1 cellular context compared by ENCODE assay signal in the genomic region with DNA sequence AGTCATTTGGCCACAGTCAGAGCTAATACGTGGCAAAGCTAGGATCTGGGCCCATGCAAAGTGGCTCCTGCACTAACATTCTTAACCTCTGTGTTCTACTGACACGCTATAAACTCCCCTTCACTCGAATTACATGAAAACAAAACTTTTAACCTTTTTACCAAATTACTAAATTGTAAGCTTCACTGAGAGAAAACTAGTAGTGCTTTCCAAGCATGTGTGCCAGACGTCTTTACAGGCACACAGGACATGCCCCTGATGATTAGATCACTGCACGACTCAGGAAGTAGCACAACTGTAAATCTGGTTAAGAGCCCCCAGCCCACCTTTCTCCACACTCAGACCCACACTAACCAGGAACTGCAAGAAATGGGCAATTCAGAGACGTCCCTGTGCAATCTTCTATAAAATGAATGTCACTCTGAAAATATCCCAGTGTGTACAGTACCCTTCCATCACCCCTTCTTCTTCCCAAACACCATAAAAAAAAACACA.
TF ChIP-seq lines count a peak whose summit lies in the region.

No MANE protein-coding gene starts in this region.

TF ChIP-seq in K562, 482 proteins besides CTCF, POLR2A, EP300 and RAD21:
- peak; percentile 48; the same call in 1 of the 2 replicates for TF ChIP-seq ZBTB7A (IDR thresholded peaks at IDR 0.05; ENCODE audit: borderline replicate concordance, control insufficient read depth, low read depth, low read length)
- no peak for TF ChIP-seq ZNF217 (CRISPR knock-in tag; IDR thresholded peaks at IDR 0.05)
- no peak for TF ChIP-seq ZNF707 (CRISPR knock-in tag; conservative IDR thresholded peaks at IDR 0.05)
- TF ChIP-seq PREB (CRISPR knock-in tag; IDR thresholded peaks at IDR 0.05), result 0 out of 2 replicates have a peak, but pooled peaks have one; percentile 2
- 0 out of 2 replicates have a peak, but pooled peaks have one; percentile 32 for TF ChIP-seq ZFX (CRISPR knock-in tag; IDR thresholded peaks at IDR 0.05)
- TF ChIP-seq PHF8 (IDR thresholded peaks at IDR 0.05; ENCODE audit: borderline replicate concordance, low read length), result no peak
- TF ChIP-seq ZNF384 (IDR thresholded peaks at IDR 0.05; ENCODE audit: low read depth, low read length), result no peak
- peak; percentile 35; the same call in 1 of the 2 replicates for TF ChIP-seq ELF1 (tag; IDR thresholded peaks at IDR 0.05)
- 0 out of 2 replicates have a peak, but pooled peaks have one; percentile 21 for TF ChIP-seq SMARCA4 (IDR thresholded peaks at IDR 0.05)
- TF ChIP-seq ZNF408 (CRISPR knock-in tag; IDR thresholded peaks at IDR 0.05; ENCODE audit: low read depth), result no peak
- no peak for TF ChIP-seq RNF2 (IDR thresholded peaks at IDR 0.05)
- TF ChIP-seq ZNF174 (CRISPR knock-in tag; IDR thresholded peaks at IDR 0.05), result no peak
- no peak for TF ChIP-seq HBP1 (CRISPR knock-in tag; IDR thresholded peaks at IDR 0.05)
- no peak for TF ChIP-seq ZNF311 (CRISPR knock-in tag; IDR thresholded peaks at IDR 0.05)
- no peak for TF ChIP-seq CHD1 (IDR thresholded peaks at IDR 0.05; ENCODE audit: low read length)
- no peak for TF ChIP-seq RBM34 (IDR thresholded peaks at IDR 0.05; ENCODE audit: borderline replicate concordance, insufficient read depth, low read length)
- TF ChIP-seq, protein P1, sequence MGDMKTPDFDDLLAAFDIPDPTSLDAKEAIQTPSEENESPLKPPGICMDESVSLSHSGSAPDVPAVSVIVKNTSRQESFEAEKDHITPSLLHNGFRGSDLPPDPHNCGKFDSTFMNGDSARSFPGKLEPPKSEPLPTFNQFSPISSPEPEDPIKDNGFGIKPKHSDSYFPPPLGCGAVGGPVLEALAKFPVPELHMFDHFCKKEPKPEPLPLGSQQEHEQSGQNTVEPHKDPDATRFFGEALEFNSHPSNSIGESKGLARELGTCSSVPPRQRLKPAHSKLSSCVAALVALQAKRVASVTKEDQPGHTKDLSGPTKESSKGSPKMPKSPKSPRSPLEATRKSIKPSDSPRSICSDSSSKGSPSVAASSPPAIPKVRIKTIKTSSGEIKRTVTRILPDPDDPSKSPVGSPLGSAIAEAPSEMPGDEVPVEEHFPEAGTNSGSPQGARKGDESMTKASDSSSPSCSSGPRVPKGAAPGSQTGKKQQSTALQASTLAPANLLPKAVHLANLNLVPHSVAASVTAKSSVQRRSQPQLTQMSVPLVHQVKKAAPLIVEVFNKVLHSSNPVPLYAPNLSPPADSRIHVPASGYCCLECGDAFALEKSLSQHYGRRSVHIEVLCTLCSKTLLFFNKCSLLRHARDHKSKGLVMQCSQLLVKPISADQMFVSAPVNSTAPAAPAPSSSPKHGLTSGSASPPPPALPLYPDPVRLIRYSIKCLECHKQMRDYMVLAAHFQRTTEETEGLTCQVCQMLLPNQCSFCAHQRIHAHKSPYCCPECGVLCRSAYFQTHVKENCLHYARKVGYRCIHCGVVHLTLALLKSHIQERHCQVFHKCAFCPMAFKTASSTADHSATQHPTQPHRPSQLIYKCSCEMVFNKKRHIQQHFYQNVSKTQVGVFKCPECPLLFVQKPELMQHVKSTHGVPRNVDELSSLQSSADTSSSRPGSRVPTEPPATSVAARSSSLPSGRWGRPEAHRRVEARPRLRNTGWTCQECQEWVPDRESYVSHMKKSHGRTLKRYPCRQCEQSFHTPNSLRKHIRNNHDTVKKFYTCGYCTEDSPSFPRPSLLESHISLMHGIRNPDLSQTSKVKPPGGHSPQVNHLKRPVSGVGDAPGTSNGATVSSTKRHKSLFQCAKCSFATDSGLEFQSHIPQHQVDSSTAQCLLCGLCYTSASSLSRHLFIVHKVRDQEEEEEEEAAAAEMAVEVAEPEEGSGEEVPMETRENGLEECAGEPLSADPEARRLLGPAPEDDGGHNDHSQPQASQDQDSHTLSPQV (IDR thresholded peaks at IDR 0.05), result peak; percentile 7; the same call in 1 of the 2 replicates
- TF ChIP-seq, protein P2, sequence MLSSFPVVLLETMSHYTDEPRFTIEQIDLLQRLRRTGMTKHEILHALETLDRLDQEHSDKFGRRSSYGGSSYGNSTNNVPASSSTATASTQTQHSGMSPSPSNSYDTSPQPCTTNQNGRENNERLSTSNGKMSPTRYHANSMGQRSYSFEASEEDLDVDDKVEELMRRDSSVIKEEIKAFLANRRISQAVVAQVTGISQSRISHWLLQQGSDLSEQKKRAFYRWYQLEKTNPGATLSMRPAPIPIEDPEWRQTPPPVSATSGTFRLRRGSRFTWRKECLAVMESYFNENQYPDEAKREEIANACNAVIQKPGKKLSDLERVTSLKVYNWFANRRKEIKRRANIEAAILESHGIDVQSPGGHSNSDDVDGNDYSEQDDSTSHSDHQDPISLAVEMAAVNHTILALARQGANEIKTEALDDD (IDR thresholded peaks at IDR 0.05), result peak; percentile 78
- no peak for TF ChIP-seq JUNB (CRISPR knock-in tag; conservative IDR thresholded peaks at IDR 0.05)
- peak; percentile 72; the same call in 1 of the 2 replicates for TF ChIP-seq MYNN (IDR thresholded peaks at IDR 0.05)
- TF ChIP-seq MYNN (CRISPR knock-in tag; IDR thresholded peaks at IDR 0.05), result no peak
TF ChIP-seq in K562: peak in this region for 8.
